Comparison of ENCODE assay signal across 18 cellular contexts in the genomic region with DNA sequence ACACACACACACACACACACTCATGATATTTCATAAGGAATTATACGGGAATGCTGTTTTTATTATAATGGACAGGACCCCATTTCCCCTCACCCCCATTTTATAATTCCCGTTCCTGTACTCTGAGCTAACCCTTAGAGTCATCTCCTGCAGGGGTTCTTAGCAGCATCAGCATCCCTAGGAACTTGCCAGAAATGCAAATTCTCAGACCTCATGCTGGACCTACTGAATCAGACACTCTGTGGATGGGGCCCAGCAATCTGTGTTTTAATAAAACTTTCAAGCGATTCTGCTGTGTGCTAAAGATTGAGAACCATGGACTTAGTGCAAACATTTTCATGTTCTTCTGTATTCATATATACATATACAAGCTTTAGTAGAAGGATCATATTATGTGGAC.
A peak's percentile ranks its signal among the peaks of the same experiment; 100 is the strongest.
DNase-seq lines count a peak whose midpoint lies in the region; ATAC-seq, FAIRE-seq and TF ChIP-seq lines count a peak whose summit lies in the region.
"Had no signal": no experiment of that assay in that cellular context is flagged by ENCODE, and none has a peak within 500 bp of the region (broad histone marks: within the 10 kb centered on the region; RNA-seq: fewer than 3 reads in every experiment).

No MANE protein-coding gene starts in this region.

- BruUV-seq in IMR-90 (replicated peaks; lab: Mats Ljungman, UMichigan), result no TSS peak

- CTCF ChIA-PET in A549 (lab: Yijun Ruan, JAX) (interaction anchor here (1.2 to 9.4 kb wide), 6 partner anchors 18 to 105 kb away, joined by 3 to 113 read pairs (median 6); no protein-coding TSS in a partner anchor), IMR-90 (lab: Yijun Ruan, JAX) (interaction anchor here (0.9 kb wide), 1 partner anchor 102 kb away, joined by 3 read pairs; no protein-coding TSS in a partner anchor)

- H2AK9ac ChIP-seq in IMR-90 (replicated peaks; ENCODE audit: low read depth, low read length, poor library complexity), result no peak overlapping the region

- no peak overlapping the region for H3K18ac ChIP-seq in IMR-90 (ENCODE audit: low read depth, low read length)

- peaks cover 3 to 9% (median 6%) of the 10 kb centered on the region in 3 donors for H3K36me3 Mint-ChIP-seq in immature natural killer cell
- H3K36me3 Mint-ChIP-seq: CD14-positive monocyte had no signal

- H3K27me3 ChIP-seq in IMR-90 (ENCODE audit: control insufficient read depth, insufficient read depth, low read length), result no peaks in the 10 kb centered on the region

- peak overlapping the region in 5 of 6 donors; percentile 17 to 93 (median 50) for H3K27ac Mint-ChIP-seq in immature natural killer cell
- H3K27ac Mint-ChIP-seq: CD14-positive monocyte had no signal

- peak overlapping the region; percentile 28; the same call in 1 of the 2 replicates for H2BK120ac ChIP-seq in IMR-90 (ENCODE audit: low read depth, low read length)

- H3K4me2 ChIP-seq in A549 (peak overlapping the region; percentile 76), IMR-90 (ENCODE audit: low read depth, low read length) (no peak overlapping the region)

- no peak for TF ChIP-seq EP300 in A549 (IDR thresholded peaks at IDR 0.05)

- H2BK15ac ChIP-seq in IMR-90 (ENCODE audit: low read depth, low read length), result no peak overlapping the region; the same call in 2 of the 3 replicates

- peak overlapping the region; percentile 33; the same call in 1 of the 2 replicates for H3K14ac ChIP-seq in IMR-90 (replicated peaks; ENCODE audit: low read depth, low read length)

- H3K36me3 ChIP-seq in IMR-90 (ENCODE audit: control insufficient read depth, insufficient read depth, low read length), result no peaks in the 10 kb centered on the region; the same call in 1 of the 2 replicates

- no peak for DNase-seq in A549 (ENCODE audit: low read depth in 1 of 2, low spot score in 1 of 2)
- peak; percentile 52 for DNase-seq in IMR-90
- peak; percentile 45 for DNase-seq in astrocyte of the hippocampus (ENCODE audit: low read depth, low spot score)
- no peak for DNase-seq in immature natural killer cell
- DNase-seq in NOMO-1 (lab: John Stamatoyannopoulos, UW; ENCODE audit: unreplicated experiment in 2 of 2), result no peak
- no peak for DNase-seq in T-helper 2 cell
- DNase-seq in NCI-H1417 (lab: John Stamatoyannopoulos, UW), result no peak
- DNase-seq: KBM-7, MM.1S, NCI-H1105, NCI-H1930, NCI-H510A treated with DMSO at 0.1 percent for 48 hours had no signal

- no peaks in the 10 kb centered on the region for H3K9me3 Mint-ChIP-seq in immature natural killer cell
- H3K9me3 Mint-ChIP-seq: CD14-positive monocyte had no signal

- intact Hi-C loops in IMR-90 (cut with micrococcal nuclease), result loop anchor here (5.0 kb wide), 1 partner anchor 64 kb away; the partner anchor contains the start of gene ARHGEF28

- H4K8ac ChIP-seq in IMR-90 (ENCODE audit: low read depth in 2 of 2, low read length in 2 of 2), result no peak overlapping the region

- TF ChIP-seq CTCF in A549 (IDR thresholded peaks at IDR 0.05) (no peak), IMR-90 (conservative IDR thresholded peaks at IDR 0.05; ENCODE audit: low read depth, low read length) (no peak)

- TF ChIP-seq RAD21 in A549 (conservative IDR thresholded peaks at IDR 0.05 in 1 of 2, IDR thresholded peaks at IDR 0.05 in 1 of 2), result no peak
- no peak for TF ChIP-seq RAD21 in IMR-90 (IDR thresholded peaks at IDR 0.05; ENCODE audit: low read length)

- H3K56ac ChIP-seq in IMR-90 (ENCODE audit: extremely low read depth, insufficient read depth, low read length), result 0 out of 2 replicates have a peak overlapping the region, but pooled peaks have one; percentile 46

- H4K5ac ChIP-seq in IMR-90 (ENCODE audit: low read depth, low read length), result no peak overlapping the region

- H4K20me1 ChIP-seq in IMR-90 (ENCODE audit: insufficient read depth, low read length), result no peaks in the 10 kb centered on the region

- in situ Hi-C loops in IMR-90 (cut with MboI; ENCODE audit: low sequenced_read_pairs), result no loop called here

- ATAC-seq in A549, result no peak
- ATAC-seq in IMR-90 (ENCODE audit: low read depth), result no peak
- no peak for ATAC-seq in GM21576 (IDR thresholded peaks at IDR 0.05; ENCODE audit: unreplicated experiment)
- ATAC-seq: HCT116 had no signal

- H2AFZ ChIP-seq in IMR-90 (replicated peaks; ENCODE audit: low read length, poor library complexity), result no peak overlapping the region

- H3K4me3 ChIP-seq in A549 (no peak overlapping the region), IMR-90 (ENCODE audit: insufficient read depth, low read depth, low read length) (no peak overlapping the region)

- H3K23ac ChIP-seq in IMR-90 (ENCODE audit: low read depth, low read length), result peak overlapping the region; percentile 65

- H2AK5ac ChIP-seq in IMR-90 (ENCODE audit: low read depth, low read length), result peak overlapping the region; percentile 41

- peaks cover 14% of the 10 kb centered on the region for H3K9me1 ChIP-seq in IMR-90 (ENCODE audit: insufficient read depth, low read length)

- peaks cover 57% of the 10 kb centered on the region for H3K4me1 ChIP-seq in A549
- H3K4me1 ChIP-seq in IMR-90 (ENCODE audit: control insufficient read depth, insufficient read depth, low read length), result peaks cover 19% of the 10 kb centered on the region

- H3K4me3 Mint-ChIP-seq in immature natural killer cell, result no peak overlapping the region
- H3K4me3 Mint-ChIP-seq: CD14-positive monocyte had no signal

- no peak overlapping the region for H3K9ac ChIP-seq in IMR-90 (ENCODE audit: low read depth, low read length)

- H3K4me1 Mint-ChIP-seq in immature natural killer cell, result peaks cover 42 to 51% of the 10 kb centered on the region in 2 donors

- H3K4ac ChIP-seq in IMR-90 (ENCODE audit: low read depth, low read length), result peak overlapping the region; percentile 42

- no peak for FAIRE-seq in A549 (lab: Jason Lieb, UNC)
- FAIRE-seq: G401.6, GM12892, GM19239 had no signal

- TF ChIP-seq POLR2A in A549 (IDR thresholded peaks at IDR 0.05; ENCODE audit: low read length) (no peak), IMR-90 (IDR thresholded peaks at IDR 0.05; ENCODE audit: low read depth, low read length) (no peak)

- POLR2A ChIA-PET in A549 (lab: Yijun Ruan, JAX) (interaction anchor here (2.7 kb wide), 1 partner anchor 66 kb away, joined by 9 read pairs; no protein-coding TSS in a partner anchor), IMR-90 (lab: Charles Lee; ENCODE audit: unreplicated experiment) (no interaction called here)

- no peaks in the 10 kb centered on the region for H3K9me3 ChIP-seq in A549
- H3K9me3 ChIP-seq in IMR-90 (ENCODE audit: control insufficient read depth, insufficient read depth, low read length), result no peaks in the 10 kb centered on the region

- peaks cover 0 to 3% (median 0%) of the 10 kb centered on the region in 3 donors for H3K27me3 Mint-ChIP-seq in immature natural killer cell (ENCODE audit: low read depth in 3 of 3)

- H3K79me1 ChIP-seq in IMR-90 (ENCODE audit: low read depth in 1 of 2, low read length in 2 of 2), result peaks cover 7 to 61% of the 10 kb centered on the region in 2 experiments; a peak in 3 of 4 replicates

- 84% methylated on average over 3 of the region's 3 CpGs for WGBS in A549 (ENCODE audit: missing lambda C conversion rate)
- no CpG with 5 or more reads among the region's 3 CpGs for WGBS in IMR-90 (ENCODE audit: extremely low coverage in 2 of 2, insufficient read length in 1 of 2), 2 experiments

- peak overlapping the region; percentile 25; the same call in 1 of the 2 replicates for H4K91ac ChIP-seq in IMR-90 (ENCODE audit: insufficient read depth, low read depth, low read length)

- H3K27ac ChIP-seq in A549 (peak overlapping the region; percentile 73 to 78; a peak in 5 of 6 replicates), IMR-90 (ENCODE audit: insufficient read depth, low read length) (no peak overlapping the region)

- H2BK20ac ChIP-seq in IMR-90 (ENCODE audit: low read depth, low read length), result peak overlapping the region; percentile 63

- dilution Hi-C loops in IMR-90 (cut with HindIII; ENCODE audit: low sequenced_read_pairs, unreplicated experiment), result no loop called here

- H2BK5ac ChIP-seq in IMR-90 (ENCODE audit: low read depth, low read length, poor library complexity, severe bottlenecking), result peak overlapping the region; percentile 89

TF ChIP-seq in A549, 52 proteins besides CTCF, POLR2A, EP300 and RAD21 (continues in another document):
- TF ChIP-seq HOXB13 (CRISPR knock-in tag; IDR thresholded peaks at IDR 0.05; ENCODE audit: low read depth) (no peak), ESRRA (IDR thresholded peaks at IDR 0.05; ENCODE audit: borderline replicate concordance, low read length) (no peak), NR3C1 (IDR thresholded peaks at IDR 0.05) (no peak)
- TF ChIP-seq, protein P1, sequence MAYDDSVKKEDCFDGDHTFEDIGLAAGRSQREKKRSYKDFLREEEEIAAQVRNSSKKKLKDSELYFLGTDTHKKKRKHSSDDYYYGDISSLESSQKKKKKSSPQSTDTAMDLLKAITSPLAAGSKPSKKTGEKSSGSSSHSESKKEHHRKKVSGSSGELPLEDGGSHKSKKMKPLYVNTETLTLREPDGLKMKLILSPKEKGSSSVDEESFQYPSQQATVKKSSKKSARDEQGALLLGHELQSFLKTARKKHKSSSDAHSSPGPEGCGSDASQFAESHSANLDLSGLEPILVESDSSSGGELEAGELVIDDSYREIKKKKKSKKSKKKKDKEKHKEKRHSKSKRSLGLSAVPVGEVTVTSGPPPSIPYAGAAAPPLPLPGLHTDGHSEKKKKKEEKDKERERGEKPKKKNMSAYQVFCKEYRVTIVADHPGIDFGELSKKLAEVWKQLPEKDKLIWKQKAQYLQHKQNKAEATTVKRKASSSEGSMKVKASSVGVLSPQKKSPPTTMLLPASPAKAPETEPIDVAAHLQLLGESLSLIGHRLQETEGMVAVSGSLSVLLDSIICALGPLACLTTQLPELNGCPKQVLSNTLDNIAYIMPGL (CRISPR knock-in tag; IDR thresholded peaks at IDR 0.05; ENCODE audit: borderline replicate concordance), result no peak

TF ChIP-seq in IMR-90, 13 proteins besides CTCF, POLR2A, EP300 and RAD21:
- no peak for TF ChIP-seq RCOR1 (IDR thresholded peaks at IDR 0.05; ENCODE audit: insufficient replicate concordance, low read length)
- no peak for TF ChIP-seq RFX5 (IDR thresholded peaks at IDR 0.05; ENCODE audit: low read depth, low read length)
- TF ChIP-seq CEBPB (IDR thresholded peaks at IDR 0.05; ENCODE audit: low read depth, low read length), result no peak
- TF ChIP-seq BHLHE40 (IDR thresholded peaks at IDR 0.05; ENCODE audit: low read depth, low read length), result no peak

Comparison
In these comparisons a context has a peak if more than half of its experiments do, and no peak if none do; other contexts are left out.
1. DNase-seq: peak in IMR-90 (single experiment) and astrocyte of the hippocampus (single experiment); none in A549 (0 of 2), immature natural killer cell (0 of 3), NOMO-1 (0 of 2), T-helper 2 cell (0 of 5) and NCI-H1417 (0 of 3).